ENCODE assay signal across 28 cellular contexts in genomic region chr9:133090187-133090586, GRCh38. TPM values are rescaled to one million over a fixed set of nuclear protein-coding genes. Genes with fewer than 3 reads are reported as not detected.
DNase-seq lines count a peak whose midpoint lies in the region; ATAC-seq and TF ChIP-seq lines count a peak whose summit lies in the region.
"Had no signal": no experiment of that assay in that cellular context is flagged by ENCODE, and none has a peak within 500 bp of the region (broad histone marks: within the 10 kb centered on the region; RNA-seq: fewer than 3 reads in every experiment).

No MANE protein-coding gene starts in this region.

- DNase-seq in NCI-H82 (lab: John Stamatoyannopoulos, UW) (peak; percentile 76), NCI-H82 treated with DMSO at 0.1 percent for 48 hours (lab: John Stamatoyannopoulos, UW; ENCODE audit: unreplicated experiment) (no peak), T-helper 17 cell (no peak), left ventricle myocardium superior (peak; percentile 56), lower lobe of right lung (no peak)
- DNase-seq in stimulated activated naive CD4-positive, alpha-beta T cell treated with Interleukin-2 at 50 U/mL for 16 hours (lab: John Stamatoyannopoulos, UW), result no peak
- DNase-seq: activated CD4-positive, alpha-beta T cell treated with anti-CD3 and anti-CD28 coated beads, Interleukin-2, amount 10 ng/mL, durations not matched to agents 24 days and 14 days; activated T-cell treated with anti-CD3 and anti-CD28 coated beads, Interleukin-2, amount 50 U/mL, for 24 hours; cerebellar nuclear complex; DMS79 treated with DMSO at 0.1 percent for 48 hours; foreskin keratinocyte; GDM1; GM23248; mucosa of descending colon; NCI-H1048; NCI-H510A; ovary; PC-9; stimulated activated naive B cell treated with anti-CD40 and anti-IgM and Interleukin-4, amounts not matched to agents 10 μg/mL and 1 μg/mL and 100 μg/mL, for 72 hours; T-helper 9 cell; upper lobe of left lung had no signal

- no peaks in the 10 kb centered on the region for H3K36me3 ChIP-seq in KOPT-K1 (ENCODE audit: insufficient read depth, low read length)
- no peaks in the 10 kb centered on the region for H3K36me3 ChIP-seq in lower lobe of right lung
- H3K36me3 ChIP-seq: ovary, upper lobe of left lung had no signal

- H3K4me3 Mint-ChIP-seq in T-helper 17 cell, result no peak overlapping the region
- H3K4me3 Mint-ChIP-seq: activated CD4-positive, alpha-beta T cell treated with anti-CD3 and anti-CD28 coated beads, Interleukin-2, amount 10 ng/mL, durations not matched to agents 24 days and 14 days; activated T-cell treated with anti-CD3 and anti-CD28 coated beads, Interleukin-2, amount 50 U/mL, for 24 hours; IgD-negative memory B cell; nephron; stimulated activated naive B cell treated with anti-CD40 and anti-IgM and Interleukin-4, amounts not matched to agents 10 μg/mL and 1 μg/mL and 100 μg/mL, for 72 hours had no signal

- no peak for ATAC-seq in T-helper 17 cell
- ATAC-seq in left ventricle myocardium superior, result peak; percentile 83
- no peak for ATAC-seq in GM19455 (IDR thresholded peaks at IDR 0.05; ENCODE audit: unreplicated experiment)
- no peak for ATAC-seq in lower lobe of right lung
- ATAC-seq: esophagus mucosa; foreskin keratinocyte; mucosa of descending colon; stimulated activated naive B cell treated with anti-CD40 and anti-IgM and Interleukin-4, amounts not matched to agents 10 μg/mL and 1 μg/mL and 100 μg/mL, for 72 hours had no signal

- H3K9me3 ChIP-seq in KOPT-K1 (ENCODE audit: insufficient read depth, low read length, poor library complexity, severe bottlenecking), result no peaks in the 10 kb centered on the region
- no peaks in the 10 kb centered on the region for H3K9me3 ChIP-seq in T-helper 17 cell (ENCODE audit: control insufficient read depth, low read length, poor library complexity, severe bottlenecking)
- H3K9me3 ChIP-seq in lower lobe of right lung, result no peaks in the 10 kb centered on the region
- H3K9me3 ChIP-seq: mucosa of descending colon, ovary, upper lobe of left lung had no signal

- H3K36me3 Mint-ChIP-seq in T-helper 17 cell (ENCODE audit: low read depth), result no peaks in the 10 kb centered on the region

- no peaks in the 10 kb centered on the region for H3K27me3 ChIP-seq in lower lobe of right lung (ENCODE audit: low read depth)
- H3K27me3 ChIP-seq: foreskin keratinocyte, ovary, upper lobe of left lung had no signal

- no peak overlapping the region for H3K4me3 ChIP-seq in lower lobe of right lung
- H3K4me3 ChIP-seq: GM23248, mucosa of descending colon, ovary, PC-9, upper lobe of left lung had no signal

- no peaks in the 10 kb centered on the region for H3K4me1 ChIP-seq in lower lobe of right lung
- H3K4me1 ChIP-seq: foreskin keratinocyte, upper lobe of left lung had no signal

- intact Hi-C loops in left ventricle myocardium superior (cut with micrococcal nuclease), result no loop called here
- intact Hi-C loops in lower lobe of right lung (cut with DNase I), result no loop called here

- H3K27ac ChIP-seq in KOPT-K1 (ENCODE audit: low read depth, low read length, poor library complexity, severe bottlenecking) (peak overlapping the region; percentile 25), lower lobe of right lung (no peak overlapping the region)
- H3K27ac ChIP-seq: 22Rv1, foreskin keratinocyte, GM23248, ovary, PC-9, upper lobe of left lung had no signal

- peak overlapping the region; percentile 66 for H3K27ac Mint-ChIP-seq in T-helper 17 cell
- H3K27ac Mint-ChIP-seq: activated CD4-positive, alpha-beta T cell treated with anti-CD3 and anti-CD28 coated beads, Interleukin-2, amount 10 ng/mL, durations not matched to agents 24 days and 14 days; activated T-cell treated with anti-CD3 and anti-CD28 coated beads, Interleukin-2, amount 50 U/mL, for 24 hours; nephron; stimulated activated naive B cell treated with anti-CD40 and anti-IgM and Interleukin-4, amounts not matched to agents 10 μg/mL and 1 μg/mL and 100 μg/mL, for 72 hours had no signal

- H3K27me3 Mint-ChIP-seq in T-helper 17 cell, result no peaks in the 10 kb centered on the region
- H3K27me3 Mint-ChIP-seq: activated CD4-positive, alpha-beta T cell treated with anti-CD3 and anti-CD28 coated beads, Interleukin-2, amount 10 ng/mL, durations not matched to agents 24 days and 14 days; activated T-cell treated with anti-CD3 and anti-CD28 coated beads, Interleukin-2, amount 50 U/mL, for 24 hours; IgD-negative memory B cell; stimulated activated naive B cell treated with anti-CD40 and anti-IgM and Interleukin-4, amounts not matched to agents 10 μg/mL and 1 μg/mL and 100 μg/mL, for 72 hours had no signal

- H3K4me1 Mint-ChIP-seq in T-helper 17 cell, result peaks cover 2% of the 10 kb centered on the region
- H3K4me1 Mint-ChIP-seq: activated CD4-positive, alpha-beta T cell treated with anti-CD3 and anti-CD28 coated beads, Interleukin-2, amount 10 ng/mL, durations not matched to agents 24 days and 14 days; nephron; stimulated activated naive B cell treated with anti-CD40 and anti-IgM and Interleukin-4, amounts not matched to agents 10 μg/mL and 1 μg/mL and 100 μg/mL, for 72 hours had no signal

- TF ChIP-seq CTCF in lower lobe of right lung (IDR thresholded peaks at IDR 0.05), result no peak

RNA-seq across cellular contexts. Expression of gene CEL, which starts 28.4 kb away (rescaled TPM):
- total RNA-seq in T-helper 17 cell, result under 1 TPM in 1 of 2 donors, not detected in 1; 0.42 TPM
- total RNA-seq in left ventricle myocardium superior, result 7.2 TPM
- 1.4 TPM for total RNA-seq in lower lobe of right lung
- total RNA-seq: skeletal muscle tissue had no signal

RNA-seq across cellular contexts. Expression of gene RALGDS, which starts 30.9 kb away (rescaled TPM):
- total RNA-seq in T-helper 17 cell, result 100 to 1,000 TPM; 150 to 236 TPM
- total RNA-seq in left ventricle myocardium superior, result 33.1 TPM
- total RNA-seq in lower lobe of right lung, result 71.1 TPM

RNA-seq across cellular contexts. Expression of gene GTF3C5, which starts 59.4 kb away (rescaled TPM):
- 10 to 100 TPM; 38.9 to 46.6 TPM for total RNA-seq in T-helper 17 cell
- 60.8 TPM for total RNA-seq in left ventricle myocardium superior
- 44.8 TPM for total RNA-seq in lower lobe of right lung

Comparison
In these comparisons a context has a peak if more than half of its experiments do, and no peak if none do; other contexts are left out.
1. DNase-seq: peak in NCI-H82 (single experiment) and left ventricle myocardium superior (single experiment); none in NCI-H82 treated with DMSO at 0.1 percent for 48 hours (single experiment), T-helper 17 cell (0 of 3), lower lobe of right lung (single experiment) and stimulated activated naive CD4-positive, alpha-beta T cell treated with Interleukin-2 at 50 U/mL for 16 hours (single experiment).